Comparison of ENCODE assay signal across 10 cellular contexts in genomic region chr20:62816031-62816878, GRCh38. TPM values are rescaled to one million over a fixed set of nuclear protein-coding genes. Genes with fewer than 3 reads are reported as not detected.
DNase-seq lines count a peak whose midpoint lies in the region; ATAC-seq, FAIRE-seq and TF ChIP-seq lines count a peak whose summit lies in the region.
"Had no signal": no experiment of that assay in that cellular context is flagged by ENCODE, and none has a peak within 500 bp of the region (broad histone marks: within the 10 kb centered on the region; RNA-seq: fewer than 3 reads in every experiment).

No MANE protein-coding gene starts in this region.

- H3K4ac ChIP-seq in H1 (replicated peaks; ENCODE audit: insufficient read length, low read depth, low read length) = peak overlapping the region; percentile 90

- peaks cover 10% of the 10 kb centered on the region for H3K4me1 ChIP-seq in CD8-positive, alpha-beta memory T cell (ENCODE audit: insufficient read depth, low read length)
- H3K4me1 ChIP-seq in H1 (replicated peaks in 1 of 4; ENCODE audit: control insufficient read depth in 3 of 4, insufficient read depth in 4 of 4, low read length in 3 of 4) (peaks cover 0 to 17% (median 11%) of the 10 kb centered on the region in 4 experiments; a peak in 5 of 7 replicates), ovary (ENCODE audit: insufficient read depth) (peaks cover 9% of the 10 kb centered on the region)

- H3K14ac ChIP-seq in H1 (ENCODE audit: insufficient read length) = no peak overlapping the region

- H2AFZ ChIP-seq in H1 (ENCODE audit: low read length) = no peak overlapping the region

- peaks cover under 1% of the 10 kb centered on the region for H3K36me3 ChIP-seq in CD8-positive, alpha-beta memory T cell (ENCODE audit: insufficient read depth, low read length)
- H3K36me3 ChIP-seq in H1 (ENCODE audit: control insufficient read depth in 2 of 4, insufficient read depth in 4 of 4, low read length in 3 of 4) (peaks cover 0 to 19% (median 3%) of the 10 kb centered on the region in 4 experiments; a peak in 2 of 8 replicates), ovary (no peaks in the 10 kb centered on the region)

- peak overlapping the region; percentile 64 for H3K56ac ChIP-seq in H1 (replicated peaks; ENCODE audit: insufficient read length, low read depth, low read length)

- H2BK120ac ChIP-seq in H1 (replicated peaks; ENCODE audit: low read depth, low read length) = peak overlapping the region; percentile 28

- peaks cover 16 to 30% of the 10 kb centered on the region in 2 donors for H3K27me3 Mint-ChIP-seq in CD8-positive, alpha-beta memory T cell

- H4K5ac ChIP-seq in H1 (ENCODE audit: insufficient read length, low read depth, low read length) = peak overlapping the region; percentile 8

- H2BK15ac ChIP-seq in H1 (ENCODE audit: low read length) = peak overlapping the region; percentile 96; the same call in 1 of the 2 replicates

- peak overlapping the region; percentile 90 for H4K8ac ChIP-seq in H1 (ENCODE audit: extremely low read depth, insufficient read depth, low read length)

- H3K4me3 ChIP-seq in CD8-positive, alpha-beta memory T cell (ENCODE audit: low read length) = no peak overlapping the region
- H3K4me3 ChIP-seq in H1 (ENCODE audit: extremely low read depth in 1 of 4, insufficient read depth in 2 of 4, low read depth in 3 of 4, low read length in 4 of 4) (peak overlapping the region; percentile 54 to 71 (median 63)), ovary (peak overlapping the region; percentile 15)

- peak overlapping the region; percentile 81 for H3K18ac ChIP-seq in H1 (ENCODE audit: extremely low read depth, low read length)

- H3K9ac ChIP-seq in H1 (replicated peaks in 1 of 4; ENCODE audit: extremely low read depth in 1 of 4, low read depth in 3 of 4, low read length in 3 of 4) = peak overlapping the region; percentile 39 to 62 (median 56); a peak in 6 of 7 replicates

- FAIRE-seq in H1 (lab: Jason Lieb, UNC) = no peak
- FAIRE-seq: endometrium had no signal

- no peak overlapping the region; the same call in 1 of the 2 replicates for H2BK20ac ChIP-seq in H1 (ENCODE audit: low read length)

- peaks cover 22% of the 10 kb centered on the region for H3K27me3 ChIP-seq in CD8-positive, alpha-beta memory T cell (ENCODE audit: insufficient read depth, low read length, poor library complexity, severe bottlenecking)
- peaks cover 0 to 8% (median 2%) of the 10 kb centered on the region in 4 experiments; a peak in 2 of 7 replicates for H3K27me3 ChIP-seq in H1 (replicated peaks in 1 of 4; ENCODE audit: control insufficient read depth in 3 of 4, extremely low read depth in 1 of 4, insufficient read depth in 3 of 4, low read length in 3 of 4)
- H3K27me3 ChIP-seq in ovary = peaks cover 4% of the 10 kb centered on the region

- ATAC-seq in GM18867 (IDR thresholded peaks at IDR 0.05; ENCODE audit: unreplicated experiment) = no peak

- H2AK5ac ChIP-seq in H1 (ENCODE audit: low read depth, low read length) = no peak overlapping the region

- peak overlapping the region; percentile 81 for H4K91ac ChIP-seq in H1 (replicated peaks; ENCODE audit: insufficient read length, low read length)

- CTCF ChIA-PET in CD8-positive, alpha-beta memory T cell (lab: Charles Lee) = interaction anchor here (1.3 to 1.4 kb wide), 3 partner anchors 8 to 77 kb away, joined by 3 read pairs; no protein-coding TSS in a partner anchor
- CTCF ChIA-PET in H1 (lab: Charles Lee; ENCODE audit: partially characterized antibody) = interaction anchor here (1.0 to 3.5 kb wide), 9 partner anchors 9 to 156 kb away, joined by 3 to 15 read pairs (median 4); partner anchors contain the start of gene OGFR

- H3K9me3 Mint-ChIP-seq in CD8-positive, alpha-beta memory T cell = peaks cover 0 to 2% (median 0%) of the 10 kb centered on the region in 5 donors

- TF ChIP-seq RAD21 in Ishikawa (IDR thresholded peaks at IDR 0.05; ENCODE audit: low read depth) (no peak), H1 (IDR thresholded peaks at IDR 0.05 in 1 of 2, conservative IDR thresholded peaks at IDR 0.05 in 1 of 2; ENCODE audit: low read depth in 2 of 2, low read length in 2 of 2) (peak in 1 of 2 experiments; percentile 14; a peak in 1 of 4 replicates)

- H2BK5ac ChIP-seq in H1 (ENCODE audit: low read depth, low read length) = peak overlapping the region; percentile 83; the same call in 1 of the 2 replicates

- H3K27ac ChIP-seq in CD8-positive, alpha-beta memory T cell (ENCODE audit: low read depth, low read length) = no peak overlapping the region
- H3K27ac ChIP-seq in H1 (ENCODE audit: low read depth, low read length) (peak overlapping the region; percentile 28; the same call in 1 of the 2 replicates), ovary (no peak overlapping the region)
- H3K27ac ChIP-seq: HL-60 had no signal

- TF ChIP-seq CTCF in H1 (IDR thresholded peaks at IDR 0.05; ENCODE audit: control extremely low read depth in 1 of 3, insufficient read depth in 1 of 3, low read depth in 1 of 3, low read length in 3 of 3) (no peak), ovary (IDR thresholded peaks at IDR 0.05) (no peak)

- peak overlapping the region; percentile 62 to 97 for H3K4me2 ChIP-seq in H1 (ENCODE audit: insufficient read depth in 1 of 2, low read depth in 2 of 2, low read length in 2 of 2)

- peaks cover 13% of the 10 kb centered on the region for H3K23me2 ChIP-seq in H1 (ENCODE audit: low read depth, low read length)

- no peak for DNase-seq in CD8-positive, alpha-beta memory T cell
- peak; percentile 84 for DNase-seq in H1 (ENCODE audit: low read depth in 1 of 2, low spot score in 2 of 2)
- no peak for DNase-seq in ovary
- no peak for DNase-seq in foreskin melanocyte
- DNase-seq in mucosa of gallbladder (ENCODE audit: low spot score) = no peak
- no peak for DNase-seq in SKM-1 treated with dmso at 0.1 percent for 144 hours (lab: John Stamatoyannopoulos, UW; ENCODE audit: unreplicated experiment)

- peaks cover 0 to 19% (median 0%) of the 10 kb centered on the region in 3 donors for H3K36me3 Mint-ChIP-seq in CD8-positive, alpha-beta memory T cell

- 2% methylated on average over 42 of the region's 56 CpGs; no CpG with 5 or more reads in 1 of the 2 experiments for WGBS in H1 (ENCODE audit: extremely low coverage in 1 of 2, insufficient coverage in 1 of 2, insufficient read length in 1 of 2, insufficient replicate concordance in 2 of 2, low coverage in 1 of 2, low lambda C conversion rate in 2 of 2, missing lambda C conversion rate in 1 of 2), 2 experiments
- 2 to 11% (median 4%) methylated on average over 16 to 56 of the region's 56 CpGs for WGBS in ovary, 3 donors

- H3K23ac ChIP-seq in H1 (ENCODE audit: insufficient read length) = no peak overlapping the region

- no peak overlapping the region for H3K27ac Mint-ChIP-seq in CD8-positive, alpha-beta memory T cell

- H3K4me3 Mint-ChIP-seq in CD8-positive, alpha-beta memory T cell = peak overlapping the region in 6 of 7 donors; percentile 24 to 80 (median 48)

- no peaks in the 10 kb centered on the region for H3K79me2 ChIP-seq in H1 (ENCODE audit: control insufficient read depth in 1 of 2, insufficient read depth in 2 of 2, low read length in 2 of 2)

- H3K9me3 ChIP-seq in CD8-positive, alpha-beta memory T cell (ENCODE audit: low read length) = no peaks in the 10 kb centered on the region
- H3K9me3 ChIP-seq in H1 (ENCODE audit: insufficient read depth in 2 of 2, low read depth in 1 of 2, low read length in 1 of 2) (no peaks in the 10 kb centered on the region), ovary (no peaks in the 10 kb centered on the region)

- H2BK12ac ChIP-seq in H1 (ENCODE audit: low read depth, low read length) = peak overlapping the region; percentile 50

- intact Hi-C loops in ovary (cut with DNase I) = no loop called here

- no peaks in the 10 kb centered on the region for H3K79me1 ChIP-seq in H1 (ENCODE audit: low read depth, low read length)

- peaks cover 0 to 3% of the 10 kb centered on the region in 2 experiments for H4K20me1 ChIP-seq in H1 (replicated peaks in 1 of 2; ENCODE audit: control insufficient read depth in 1 of 2, insufficient read depth in 2 of 2, low read length in 2 of 2)

- H3K4me1 Mint-ChIP-seq in CD8-positive, alpha-beta memory T cell = peaks cover 9 to 22% (median 10%) of the 10 kb centered on the region in 3 donors

- POLR2A ChIA-PET in CD8-positive, alpha-beta memory T cell (lab: Charles Lee) = interaction anchor here (1.3 kb wide), 1 partner anchor 108 kb away, joined by 3 read pairs; the partner anchor contains the start of gene NTSR1
- POLR2A ChIA-PET in H1 (lab: Charles Lee; ENCODE audit: partially characterized antibody) = interaction anchor here (0.8 to 4.6 kb wide), 29 partner anchors 9 to 452 kb away, joined by 3 to 22 read pairs (median 6); partner anchors contain the start of genes GID8, MRGBP, OGFR and SLCO4A1

- TF ChIP-seq POLR2A in H1 (IDR thresholded peaks at IDR 0.05; ENCODE audit: control extremely low read depth in 1 of 2, low read depth in 2 of 2, low read length in 2 of 2) (peak in 1 of 2 experiments; percentile 81; a peak in 2 of 3 replicates), ovary (IDR thresholded peaks at IDR 0.05) (no peak)

- TF ChIP-seq EP300 in Ishikawa (IDR thresholded peaks at IDR 0.05; ENCODE audit: borderline replicate concordance) (no peak), H1 (IDR thresholded peaks at IDR 0.05; ENCODE audit: borderline replicate concordance in 1 of 2, low read depth in 2 of 2, low read length in 2 of 2) (peak in 1 of 2 experiments; percentile 65; a peak in 1 of 3 replicates), ovary (IDR thresholded peaks at IDR 0.05) (no peak)

RNA-seq across cellular contexts. Expression of gene COL9A3, which starts 0.6 kb away (rescaled TPM):
- not detected for total RNA-seq in CD8-positive, alpha-beta memory T cell
- not detected for polyA plus RNA-seq in CD8-positive, alpha-beta memory T cell
- 76.0 and 80.1 TPM in 2 replicates for total RNA-seq in H1 (2021; fragmentation: NEBNext Ultra II Directional; extraction: Animal tissue kit (Norgen Biotek cat#: 25700))
- 21.7 and 39.7 TPM in 2 replicates for polyA plus RNA-seq in H1 (2011; rRNA removed)
- 47.5 TPM for polyA plus RNA-seq in H1 (2011; cell fraction: cytosol; rRNA removed)
- 245 TPM for polyA plus RNA-seq in H1 (2011; cell fraction: nucleus; rRNA removed)
- polyA plus RNA-seq in H1 (2012, experiment 1 of 2) = 54.7 to 62.3 TPM (median 59.2 TPM) in 4 replicates
- polyA plus RNA-seq in H1 (2012, experiment 2 of 2) = 36.6 TPM
- polyA plus RNA-seq in H1 (2013, experiment 1 of 2) = 97.2 TPM
- 86.2 TPM for polyA plus RNA-seq in H1 (2013, experiment 2 of 2)
- 3.3 and 4.8 TPM in 2 replicates for polyA minus RNA-seq in H1 (2011; rRNA and poly(A)+ RNA removed)
- 16.0 TPM for polyA minus RNA-seq in H1 (2011; cell fraction: cytosol; rRNA and poly(A)+ RNA removed)
- 24.0 TPM for polyA minus RNA-seq in H1 (2011; cell fraction: nucleus; rRNA and poly(A)+ RNA removed)
- 1 to 10 TPM in 5 of 7 donors, under 1 TPM in 1, not detected in 1; 0.83 to 2.6 (median 1.6) TPM for total RNA-seq in ovary
- 1 to 10 TPM in 1 of 2 donors, under 1 TPM in 1; 0.65 to 3.0 TPM for polyA plus RNA-seq in ovary
- 3.6 TPM for total RNA-seq in mucosa of gallbladder

RNA-seq across cellular contexts. Expression of gene OGFR, which starts 11.6 kb away (rescaled TPM):
- total RNA-seq in CD8-positive, alpha-beta memory T cell = 10 to 100 TPM; 45.7 to 47.9 TPM
- 64.2 TPM for polyA plus RNA-seq in CD8-positive, alpha-beta memory T cell
- 25.1 and 25.8 TPM in 2 replicates for total RNA-seq in H1 (2021; fragmentation: NEBNext Ultra II Directional; extraction: Animal tissue kit (Norgen Biotek cat#: 25700))
- polyA plus RNA-seq in H1 (2011; rRNA removed) = 13.9 and 26.7 TPM in 2 replicates
- polyA plus RNA-seq in H1 (2011; cell fraction: cytosol; rRNA removed) = 31.1 TPM
- 31.9 TPM for polyA plus RNA-seq in H1 (2011; cell fraction: nucleus; rRNA removed)
- 14.3 to 22.7 TPM (median 20.9 TPM) in 4 replicates for polyA plus RNA-seq in H1 (2012, experiment 1 of 2)
- 14.7 TPM for polyA plus RNA-seq in H1 (2012, experiment 2 of 2)
- 14.1 TPM for polyA plus RNA-seq in H1 (2013, experiment 1 of 2)
- 12.8 TPM for polyA plus RNA-seq in H1 (2013, experiment 2 of 2)
- polyA minus RNA-seq in H1 (2011; rRNA and poly(A)+ RNA removed) = 9.5 and 11.2 TPM in 2 replicates
- 18.2 TPM for polyA minus RNA-seq in H1 (2011; cell fraction: cytosol; rRNA and poly(A)+ RNA removed)
- 11.4 TPM for polyA minus RNA-seq in H1 (2011; cell fraction: nucleus; rRNA and poly(A)+ RNA removed)
- 10 to 100 TPM; 40.3 to 52.9 (median 45.4) TPM for total RNA-seq in ovary
- polyA plus RNA-seq in ovary = 10 to 100 TPM; 28.6 to 43.0 TPM
- total RNA-seq in mucosa of gallbladder = 50.8 TPM

RNA-seq across cellular contexts. Expression of gene MRGBP, which starts 20.0 kb away (rescaled TPM):
- total RNA-seq in CD8-positive, alpha-beta memory T cell = 10 to 100 TPM; 14.8 TPM
- polyA plus RNA-seq in CD8-positive, alpha-beta memory T cell = 10.7 TPM
- total RNA-seq in H1 (2021; fragmentation: NEBNext Ultra II Directional; extraction: Animal tissue kit (Norgen Biotek cat#: 25700)) = 16.8 and 18.7 TPM in 2 replicates
- 15.0 and 16.7 TPM in 2 replicates for polyA plus RNA-seq in H1 (2011; rRNA removed)
- 16.9 TPM for polyA plus RNA-seq in H1 (2011; cell fraction: cytosol; rRNA removed)
- 15.2 TPM for polyA plus RNA-seq in H1 (2011; cell fraction: nucleus; rRNA removed)
- 12.4 to 15.8 TPM (median 14.1 TPM) in 4 replicates for polyA plus RNA-seq in H1 (2012, experiment 1 of 2)
- 12.8 TPM for polyA plus RNA-seq in H1 (2012, experiment 2 of 2)
- 12.5 TPM for polyA plus RNA-seq in H1 (2013, experiment 1 of 2)
- polyA plus RNA-seq in H1 (2013, experiment 2 of 2) = 13.0 TPM
- polyA minus RNA-seq in H1 (2011; rRNA and poly(A)+ RNA removed) = 9.2 and 10.4 TPM in 2 replicates
- polyA minus RNA-seq in H1 (2011; cell fraction: cytosol; rRNA and poly(A)+ RNA removed) = 7.4 TPM
- 9.5 TPM for polyA minus RNA-seq in H1 (2011; cell fraction: nucleus; rRNA and poly(A)+ RNA removed)
- 10 to 100 TPM in 5 of 7 donors, 1 to 10 TPM in 2; 7.9 to 15.2 (median 12.6) TPM for total RNA-seq in ovary
- 10 to 100 TPM in 1 of 2 donors, 1 to 10 TPM in 1; 6.2 to 11.3 TPM for polyA plus RNA-seq in ovary
- 8.9 TPM for total RNA-seq in mucosa of gallbladder

RNA-seq across cellular contexts. Expression of gene TCFL5, which starts 45.4 kb away (rescaled TPM):
- total RNA-seq in CD8-positive, alpha-beta memory T cell = 1 to 10 TPM; 4.6 to 6.2 TPM
- polyA plus RNA-seq in CD8-positive, alpha-beta memory T cell = 1.4 TPM
- 15.0 and 15.6 TPM in 2 replicates for total RNA-seq in H1 (2021; fragmentation: NEBNext Ultra II Directional; extraction: Animal tissue kit (Norgen Biotek cat#: 25700))
- polyA plus RNA-seq in H1 (2011; rRNA removed) = 4.4 and 6.2 TPM in 2 replicates
- 8.6 TPM for polyA plus RNA-seq in H1 (2011; cell fraction: cytosol; rRNA removed)
- polyA plus RNA-seq in H1 (2011; cell fraction: nucleus; rRNA removed) = 8.7 TPM
- 9.0 to 10.3 TPM (median 10.0 TPM) in 4 replicates for polyA plus RNA-seq in H1 (2012, experiment 1 of 2)
- 4.7 TPM for polyA plus RNA-seq in H1 (2012, experiment 2 of 2)
- polyA plus RNA-seq in H1 (2013, experiment 1 of 2) = 10.2 TPM
- polyA plus RNA-seq in H1 (2013, experiment 2 of 2) = 9.9 TPM
- 5.1 and 5.4 TPM in 2 replicates for polyA minus RNA-seq in H1 (2011; rRNA and poly(A)+ RNA removed)
- 6.5 TPM for polyA minus RNA-seq in H1 (2011; cell fraction: cytosol; rRNA and poly(A)+ RNA removed)
- 7.9 TPM for polyA minus RNA-seq in H1 (2011; cell fraction: nucleus; rRNA and poly(A)+ RNA removed)
- total RNA-seq in ovary = 10 to 100 TPM in 5 of 7 donors, 1 to 10 TPM in 2; 8.5 to 17.9 (median 15.0) TPM
- polyA plus RNA-seq in ovary = 10 to 100 TPM in 1 of 2 donors, 1 to 10 TPM in 1; 8.1 to 10.5 TPM
- total RNA-seq in mucosa of gallbladder = 8.2 TPM

Comparison
In these comparisons a context has a peak if more than half of its experiments do, and no peak if none do; other contexts are left out.
1. DNase-seq: peak in H1 (2 of 2); none in CD8-positive, alpha-beta memory T cell (0 of 5), ovary (0 of 5), foreskin melanocyte (single experiment), mucosa of gallbladder (single experiment) and SKM-1 treated with dmso at 0.1 percent for 144 hours (single experiment).
2. RNA of gene COL9A3, which starts 0.6 kb away (total RNA-seq): 76.0 to 80.1 TPM in H1; 3.6 TPM in mucosa of gallbladder (single experiment), 0.83 to 2.6 TPM in ovary and not detected in CD8-positive, alpha-beta memory T cell; every median in the first group is over 10 times any median in the second.